Comparison of ENCODE assay signal across 1 cellular context in the genomic region with DNA sequence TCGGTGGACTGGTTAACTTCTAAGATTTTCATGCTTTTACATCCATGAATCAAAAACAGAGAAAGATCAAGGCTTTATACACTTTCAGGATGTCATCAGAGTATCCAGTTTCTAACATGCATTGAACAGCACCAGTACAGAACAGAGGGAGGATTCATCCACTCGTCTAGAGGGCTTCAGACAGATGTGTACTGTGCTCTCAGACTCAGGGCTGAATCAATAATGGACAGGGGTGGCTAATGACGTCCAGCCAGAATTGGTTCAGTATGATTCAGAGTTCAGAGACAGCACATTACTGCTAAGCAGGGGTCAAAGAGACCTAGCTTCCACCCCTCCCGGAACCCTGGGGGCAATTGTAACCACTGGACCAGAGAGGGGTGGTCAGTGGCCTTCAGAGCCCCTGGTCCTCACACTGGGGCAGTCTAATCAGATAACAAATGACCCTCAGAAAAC.
A peak's percentile ranks its signal among the peaks of the same experiment; 100 is the strongest.
TF ChIP-seq lines count a peak whose summit lies in the region.

No MANE protein-coding gene starts in this region.

TF ChIP-seq in HepG2, 621 proteins besides CTCF, POLR2A, EP300 and RAD21 (continued from another document and continues in another):
- TF ChIP-seq, protein P1, sequence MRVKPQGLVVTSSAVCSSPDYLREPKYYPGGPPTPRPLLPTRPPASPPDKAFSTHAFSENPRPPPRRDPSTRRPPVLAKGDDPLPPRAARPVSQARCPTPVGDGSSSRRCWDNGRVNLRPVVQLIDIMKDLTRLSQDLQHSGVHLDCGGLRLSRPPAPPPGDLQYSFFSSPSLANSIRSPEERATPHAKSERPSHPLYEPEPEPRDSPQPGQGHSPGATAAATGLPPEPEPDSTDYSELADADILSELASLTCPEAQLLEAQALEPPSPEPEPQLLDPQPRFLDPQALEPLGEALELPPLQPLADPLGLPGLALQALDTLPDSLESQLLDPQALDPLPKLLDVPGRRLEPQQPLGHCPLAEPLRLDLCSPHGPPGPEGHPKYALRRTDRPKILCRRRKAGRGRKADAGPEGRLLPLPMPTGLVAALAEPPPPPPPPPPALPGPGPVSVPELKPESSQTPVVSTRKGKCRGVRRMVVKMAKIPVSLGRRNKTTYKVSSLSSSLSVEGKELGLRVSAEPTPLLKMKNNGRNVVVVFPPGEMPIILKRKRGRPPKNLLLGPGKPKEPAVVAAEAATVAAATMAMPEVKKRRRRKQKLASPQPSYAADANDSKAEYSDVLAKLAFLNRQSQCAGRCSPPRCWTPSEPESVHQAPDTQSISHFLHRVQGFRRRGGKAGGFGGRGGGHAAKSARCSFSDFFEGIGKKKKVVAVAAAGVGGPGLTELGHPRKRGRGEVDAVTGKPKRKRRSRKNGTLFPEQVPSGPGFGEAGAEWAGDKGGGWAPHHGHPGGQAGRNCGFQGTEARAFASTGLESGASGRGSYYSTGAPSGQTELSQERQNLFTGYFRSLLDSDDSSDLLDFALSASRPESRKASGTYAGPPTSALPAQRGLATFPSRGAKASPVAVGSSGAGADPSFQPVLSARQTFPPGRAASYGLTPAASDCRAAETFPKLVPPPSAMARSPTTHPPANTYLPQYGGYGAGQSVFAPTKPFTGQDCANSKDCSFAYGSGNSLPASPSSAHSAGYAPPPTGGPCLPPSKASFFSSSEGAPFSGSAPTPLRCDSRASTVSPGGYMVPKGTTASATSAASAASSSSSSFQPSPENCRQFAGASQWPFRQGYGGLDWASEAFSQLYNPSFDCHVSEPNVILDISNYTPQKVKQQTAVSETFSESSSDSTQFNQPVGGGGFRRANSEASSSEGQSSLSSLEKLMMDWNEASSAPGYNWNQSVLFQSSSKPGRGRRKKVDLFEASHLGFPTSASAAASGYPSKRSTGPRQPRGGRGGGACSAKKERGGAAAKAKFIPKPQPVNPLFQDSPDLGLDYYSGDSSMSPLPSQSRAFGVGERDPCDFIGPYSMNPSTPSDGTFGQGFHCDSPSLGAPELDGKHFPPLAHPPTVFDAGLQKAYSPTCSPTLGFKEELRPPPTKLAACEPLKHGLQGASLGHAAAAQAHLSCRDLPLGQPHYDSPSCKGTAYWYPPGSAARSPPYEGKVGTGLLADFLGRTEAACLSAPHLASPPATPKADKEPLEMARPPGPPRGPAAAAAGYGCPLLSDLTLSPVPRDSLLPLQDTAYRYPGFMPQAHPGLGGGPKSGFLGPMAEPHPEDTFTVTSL (CRISPR knock-in tag; IDR thresholded peaks at IDR 0.05; ENCODE audit: borderline replicate concordance): peak; percentile 17; the same call in 1 of the 2 replicates
- TF ChIP-seq GATAD1 (CRISPR knock-in tag; IDR thresholded peaks at IDR 0.05) (peak; percentile 17; the same call in 1 of the 2 replicates), ARHGAP35 (CRISPR knock-in tag; IDR thresholded peaks at IDR 0.05; ENCODE audit: borderline replicate concordance) (no peak), HIVEP1 (CRISPR knock-in tag; IDR thresholded peaks at IDR 0.05) (no peak), ZSCAN12 (CRISPR knock-in tag; IDR thresholded peaks at IDR 0.05) (no peak), NRL (CRISPR knock-in tag; IDR thresholded peaks at IDR 0.05; ENCODE audit: borderline replicate concordance) (no peak), ZNF572 (CRISPR knock-in tag; IDR thresholded peaks at IDR 0.05) (no peak), TOE1 (CRISPR knock-in tag; IDR thresholded peaks at IDR 0.05) (0 out of 2 replicates have a peak, but pooled peaks have one; percentile 50), TCF7 (IDR thresholded peaks at IDR 0.05; ENCODE audit: low read depth) (peak; percentile 38), MTA3 (CRISPR knock-in tag; IDR thresholded peaks at IDR 0.05) (no peak), CCAR2 (optimal IDR thresholded peaks at IDR 0.05; ENCODE audit: low read depth, low read length) (no peak), SRY (CRISPR knock-in tag; IDR thresholded peaks at IDR 0.05) (no peak), RAD51 (IDR thresholded peaks at IDR 0.05; ENCODE audit: borderline replicate concordance) (no peak), ATF7-NPFF (CRISPR knock-in tag; IDR thresholded peaks at IDR 0.05; ENCODE audit: low read depth) (no peak), MEIS2 (CRISPR knock-in tag; IDR thresholded peaks at IDR 0.05) (peak; percentile 73; the same call in 1 of the 2 replicates), SP1 (IDR thresholded peaks at IDR 0.05) (no peak), SP1 (CRISPR knock-in tag; IDR thresholded peaks at IDR 0.05) (no peak), NR2F6 (IDR thresholded peaks at IDR 0.05) (peak; percentile 54), NR2F6 (CRISPR knock-in tag; IDR thresholded peaks at IDR 0.05) (peak; percentile 84), DNMT1 (CRISPR knock-in tag; IDR thresholded peaks at IDR 0.05) (no peak), MTA1 (CRISPR knock-in tag; IDR thresholded peaks at IDR 0.05; ENCODE audit: borderline replicate concordance) (no peak)
- TF ChIP-seq, protein P2, sequence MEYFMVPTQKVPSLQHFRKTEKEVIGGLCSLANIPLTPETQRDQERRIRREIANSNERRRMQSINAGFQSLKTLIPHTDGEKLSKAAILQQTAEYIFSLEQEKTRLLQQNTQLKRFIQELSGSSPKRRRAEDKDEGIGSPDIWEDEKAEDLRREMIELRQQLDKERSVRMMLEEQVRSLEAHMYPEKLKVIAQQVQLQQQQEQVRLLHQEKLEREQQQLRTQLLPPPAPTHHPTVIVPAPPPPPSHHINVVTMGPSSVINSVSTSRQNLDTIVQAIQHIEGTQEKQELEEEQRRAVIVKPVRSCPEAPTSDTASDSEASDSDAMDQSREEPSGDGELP (IDR thresholded peaks at IDR 0.05; ENCODE audit: borderline replicate concordance, low read depth): peak; percentile 41; the same call in 1 of the 2 replicates
- TF ChIP-seq, protein P3, sequence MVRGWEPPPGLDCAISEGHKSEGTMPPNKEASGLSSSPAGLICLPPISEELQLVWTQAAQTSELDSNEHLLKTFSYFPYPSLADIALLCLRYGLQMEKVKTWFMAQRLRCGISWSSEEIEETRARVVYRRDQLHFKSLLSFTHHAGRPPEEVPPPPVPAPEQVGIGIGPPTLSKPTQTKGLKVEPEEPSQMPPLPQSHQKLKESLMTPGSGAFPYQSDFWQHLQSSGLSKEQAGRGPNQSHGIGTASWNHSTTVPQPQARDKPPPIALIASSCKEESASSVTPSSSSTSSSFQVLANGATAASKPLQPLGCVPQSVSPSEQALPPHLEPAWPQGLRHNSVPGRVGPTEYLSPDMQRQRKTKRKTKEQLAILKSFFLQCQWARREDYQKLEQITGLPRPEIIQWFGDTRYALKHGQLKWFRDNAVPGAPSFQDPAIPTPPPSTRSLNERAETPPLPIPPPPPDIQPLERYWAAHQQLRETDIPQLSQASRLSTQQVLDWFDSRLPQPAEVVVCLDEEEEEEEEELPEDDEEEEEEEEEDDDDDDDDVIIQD (CRISPR knock-in tag; IDR thresholded peaks at IDR 0.05; ENCODE audit: low read depth): peak; percentile 76; the same call in 1 of the 2 replicates
- TF ChIP-seq, protein P4, sequence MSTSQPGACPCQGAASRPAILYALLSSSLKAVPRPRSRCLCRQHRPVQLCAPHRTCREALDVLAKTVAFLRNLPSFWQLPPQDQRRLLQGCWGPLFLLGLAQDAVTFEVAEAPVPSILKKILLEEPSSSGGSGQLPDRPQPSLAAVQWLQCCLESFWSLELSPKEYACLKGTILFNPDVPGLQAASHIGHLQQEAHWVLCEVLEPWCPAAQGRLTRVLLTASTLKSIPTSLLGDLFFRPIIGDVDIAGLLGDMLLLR (CRISPR knock-in tag; IDR thresholded peaks at IDR 0.05): no peak
- TF ChIP-seq, protein P5, sequence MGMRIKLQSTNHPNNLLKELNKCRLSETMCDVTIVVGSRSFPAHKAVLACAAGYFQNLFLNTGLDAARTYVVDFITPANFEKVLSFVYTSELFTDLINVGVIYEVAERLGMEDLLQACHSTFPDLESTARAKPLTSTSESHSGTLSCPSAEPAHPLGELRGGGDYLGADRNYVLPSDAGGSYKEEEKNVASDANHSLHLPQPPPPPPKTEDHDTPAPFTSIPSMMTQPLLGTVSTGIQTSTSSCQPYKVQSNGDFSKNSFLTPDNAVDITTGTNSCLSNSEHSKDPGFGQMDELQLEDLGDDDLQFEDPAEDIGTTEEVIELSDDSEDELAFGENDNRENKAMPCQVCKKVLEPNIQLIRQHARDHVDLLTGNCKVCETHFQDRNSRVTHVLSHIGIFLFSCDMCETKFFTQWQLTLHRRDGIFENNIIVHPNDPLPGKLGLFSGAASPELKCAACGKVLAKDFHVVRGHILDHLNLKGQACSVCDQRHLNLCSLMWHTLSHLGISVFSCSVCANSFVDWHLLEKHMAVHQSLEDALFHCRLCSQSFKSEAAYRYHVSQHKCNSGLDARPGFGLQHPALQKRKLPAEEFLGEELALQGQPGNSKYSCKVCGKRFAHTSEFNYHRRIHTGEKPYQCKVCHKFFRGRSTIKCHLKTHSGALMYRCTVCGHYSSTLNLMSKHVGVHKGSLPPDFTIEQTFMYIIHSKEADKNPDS (CRISPR knock-in tag; IDR thresholded peaks at IDR 0.05): no peak
- TF ChIP-seq, protein P6, sequence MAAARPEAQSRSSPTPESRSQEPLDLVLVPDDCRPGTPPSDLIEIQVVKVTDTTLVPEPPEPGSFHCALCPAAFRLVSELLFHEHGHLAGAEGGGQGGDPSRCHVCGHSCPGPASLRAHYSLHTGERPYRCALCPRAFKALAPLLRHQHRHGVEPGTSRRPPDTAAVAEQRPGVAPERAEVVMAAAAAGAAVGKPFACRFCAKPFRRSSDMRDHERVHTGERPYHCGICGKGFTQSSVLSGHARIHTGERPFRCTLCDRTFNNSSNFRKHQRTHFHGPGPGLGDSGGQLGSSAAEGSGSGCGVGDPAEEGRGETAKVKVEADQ (CRISPR knock-in tag; IDR thresholded peaks at IDR 0.05; ENCODE audit: borderline replicate concordance): peak; percentile 9; the same call in 1 of the 2 replicates
- TF ChIP-seq, protein P7, sequence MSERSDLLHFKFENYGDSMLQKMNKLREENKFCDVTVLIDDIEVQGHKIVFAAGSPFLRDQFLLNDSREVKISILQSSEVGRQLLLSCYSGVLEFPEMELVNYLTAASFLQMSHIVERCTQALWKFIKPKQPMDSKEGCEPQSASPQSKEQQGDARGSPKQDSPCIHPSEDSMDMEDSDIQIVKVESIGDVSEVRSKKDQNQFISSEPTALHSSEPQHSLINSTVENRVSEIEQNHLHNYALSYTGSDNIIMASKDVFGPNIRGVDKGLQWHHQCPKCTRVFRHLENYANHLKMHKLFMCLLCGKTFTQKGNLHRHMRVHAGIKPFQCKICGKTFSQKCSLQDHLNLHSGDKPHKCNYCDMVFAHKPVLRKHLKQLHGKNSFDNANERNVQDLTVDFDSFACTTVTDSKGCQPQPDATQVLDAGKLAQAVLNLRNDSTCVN (CRISPR knock-in tag; IDR thresholded peaks at IDR 0.05; ENCODE audit: borderline replicate concordance): peak; percentile 90
- TF ChIP-seq, protein P8, sequence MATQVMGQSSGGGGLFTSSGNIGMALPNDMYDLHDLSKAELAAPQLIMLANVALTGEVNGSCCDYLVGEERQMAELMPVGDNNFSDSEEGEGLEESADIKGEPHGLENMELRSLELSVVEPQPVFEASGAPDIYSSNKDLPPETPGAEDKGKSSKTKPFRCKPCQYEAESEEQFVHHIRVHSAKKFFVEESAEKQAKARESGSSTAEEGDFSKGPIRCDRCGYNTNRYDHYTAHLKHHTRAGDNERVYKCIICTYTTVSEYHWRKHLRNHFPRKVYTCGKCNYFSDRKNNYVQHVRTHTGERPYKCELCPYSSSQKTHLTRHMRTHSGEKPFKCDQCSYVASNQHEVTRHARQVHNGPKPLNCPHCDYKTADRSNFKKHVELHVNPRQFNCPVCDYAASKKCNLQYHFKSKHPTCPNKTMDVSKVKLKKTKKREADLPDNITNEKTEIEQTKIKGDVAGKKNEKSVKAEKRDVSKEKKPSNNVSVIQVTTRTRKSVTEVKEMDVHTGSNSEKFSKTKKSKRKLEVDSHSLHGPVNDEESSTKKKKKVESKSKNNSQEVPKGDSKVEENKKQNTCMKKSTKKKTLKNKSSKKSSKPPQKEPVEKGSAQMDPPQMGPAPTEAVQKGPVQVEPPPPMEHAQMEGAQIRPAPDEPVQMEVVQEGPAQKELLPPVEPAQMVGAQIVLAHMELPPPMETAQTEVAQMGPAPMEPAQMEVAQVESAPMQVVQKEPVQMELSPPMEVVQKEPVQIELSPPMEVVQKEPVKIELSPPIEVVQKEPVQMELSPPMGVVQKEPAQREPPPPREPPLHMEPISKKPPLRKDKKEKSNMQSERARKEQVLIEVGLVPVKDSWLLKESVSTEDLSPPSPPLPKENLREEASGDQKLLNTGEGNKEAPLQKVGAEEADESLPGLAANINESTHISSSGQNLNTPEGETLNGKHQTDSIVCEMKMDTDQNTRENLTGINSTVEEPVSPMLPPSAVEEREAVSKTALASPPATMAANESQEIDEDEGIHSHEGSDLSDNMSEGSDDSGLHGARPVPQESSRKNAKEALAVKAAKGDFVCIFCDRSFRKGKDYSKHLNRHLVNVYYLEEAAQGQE (IDR thresholded peaks at IDR 0.05; ENCODE audit: borderline replicate concordance in 1 of 2, low read depth in 1 of 2, low read length in 2 of 2): peak in 1 of 2 experiments; percentile 10; a peak in 1 of 4 replicates
- TF ChIP-seq, protein P9, sequence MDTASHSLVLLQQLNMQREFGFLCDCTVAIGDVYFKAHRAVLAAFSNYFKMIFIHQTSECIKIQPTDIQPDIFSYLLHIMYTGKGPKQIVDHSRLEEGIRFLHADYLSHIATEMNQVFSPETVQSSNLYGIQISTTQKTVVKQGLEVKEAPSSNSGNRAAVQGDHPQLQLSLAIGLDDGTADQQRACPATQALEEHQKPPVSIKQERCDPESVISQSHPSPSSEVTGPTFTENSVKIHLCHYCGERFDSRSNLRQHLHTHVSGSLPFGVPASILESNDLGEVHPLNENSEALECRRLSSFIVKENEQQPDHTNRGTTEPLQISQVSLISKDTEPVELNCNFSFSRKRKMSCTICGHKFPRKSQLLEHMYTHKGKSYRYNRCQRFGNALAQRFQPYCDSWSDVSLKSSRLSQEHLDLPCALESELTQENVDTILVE (CRISPR knock-in tag; IDR thresholded peaks at IDR 0.05): no peak
- TF ChIP-seq, protein P10, sequence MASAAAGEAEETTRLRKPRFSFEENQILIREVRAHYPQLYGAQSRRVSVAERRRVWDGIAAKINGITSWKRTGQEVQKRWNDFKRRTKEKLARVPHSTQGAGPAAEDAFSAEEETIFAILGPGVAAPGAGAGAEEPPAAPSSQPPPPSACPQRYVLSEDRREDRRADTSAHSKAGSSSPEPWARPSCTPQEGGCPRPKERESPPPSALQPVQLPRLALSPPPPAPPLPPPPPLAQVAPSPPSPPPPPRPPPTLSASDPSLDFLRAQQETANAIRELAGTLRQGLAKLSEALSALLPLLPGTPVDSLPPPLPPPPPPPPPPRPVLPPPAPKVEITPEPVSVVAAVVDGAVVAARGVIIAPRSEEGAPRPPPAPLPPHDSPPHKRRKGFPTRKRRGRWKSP (CRISPR knock-in tag; IDR thresholded peaks at IDR 0.05): 0 out of 2 replicates have a peak, but pooled peaks have one; percentile 45
- TF ChIP-seq, protein P11, sequence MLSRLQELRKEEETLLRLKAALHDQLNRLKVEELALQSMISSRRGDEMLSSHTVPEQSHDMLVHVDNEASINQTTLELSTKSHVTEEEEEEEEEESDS (CRISPR knock-in tag; IDR thresholded peaks at IDR 0.05; ENCODE audit: borderline replicate concordance): peak; percentile 37; the same call in 1 of the 2 replicates
- TF ChIP-seq, protein P12, sequence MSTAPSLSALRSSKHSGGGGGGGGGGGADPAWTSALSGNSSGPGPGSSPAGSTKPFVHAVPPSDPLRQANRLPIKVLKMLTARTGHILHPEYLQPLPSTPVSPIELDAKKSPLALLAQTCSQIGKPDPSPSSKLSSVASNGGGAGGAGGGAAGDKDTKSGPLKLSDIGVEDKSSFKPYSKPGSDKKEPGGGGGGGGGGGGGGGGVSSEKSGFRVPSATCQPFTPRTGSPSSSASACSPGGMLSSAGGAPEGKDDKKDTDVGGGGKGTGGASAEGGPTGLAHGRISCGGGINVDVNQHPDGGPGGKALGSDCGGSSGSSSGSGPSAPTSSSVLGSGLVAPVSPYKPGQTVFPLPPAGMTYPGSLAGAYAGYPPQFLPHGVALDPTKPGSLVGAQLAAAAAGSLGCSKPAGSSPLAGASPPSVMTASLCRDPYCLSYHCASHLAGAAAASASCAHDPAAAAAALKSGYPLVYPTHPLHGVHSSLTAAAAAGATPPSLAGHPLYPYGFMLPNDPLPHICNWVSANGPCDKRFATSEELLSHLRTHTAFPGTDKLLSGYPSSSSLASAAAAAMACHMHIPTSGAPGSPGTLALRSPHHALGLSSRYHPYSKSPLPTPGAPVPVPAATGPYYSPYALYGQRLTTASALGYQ (CRISPR knock-in tag; IDR thresholded peaks at IDR 0.05): peak; percentile 72; the same call in 1 of the 2 replicates
